In genomic region chr13:107138987-107139386, GRCh38 we compare ENCODE assay signal across 15 cellular contexts.
DNase-seq lines count a peak whose midpoint lies in the region; ATAC-seq and TF ChIP-seq lines count a peak whose summit lies in the region.
"Had no signal": no experiment of that assay in that cellular context is flagged by ENCODE, and none has a peak within 500 bp of the region (broad histone marks: within the 10 kb centered on the region; RNA-seq: fewer than 3 reads in every experiment).

No MANE protein-coding gene starts in this region.

- intact Hi-C loops in heart right ventricle (cut with DNase I), result loop anchor here in 2 of 10 donors (5.0 to 10.0 kb wide), 2 partner anchors 222 to 444 kb away; no protein-coding TSS in a partner anchor
- intact Hi-C loops in sciatic nerve (cut with DNase I), result no loop called here

- peaks cover 0 to 35% (median 18%) of the 10 kb centered on the region in 9 donors for H3K4me1 ChIP-seq in heart right ventricle
- H3K4me1 ChIP-seq: BLaER1 treated with 17β-estradiol and CSF1 and Interleukin-3, amounts not matched to agents 10 nM and 100 nM had no signal

- no peak overlapping the region for H3K4me3 ChIP-seq in heart right ventricle
- H3K4me3 ChIP-seq: BLaER1 treated with 17β-estradiol and CSF1 and Interleukin-3, amounts not matched to agents 10 nM and 100 nM had no signal

- H3K36me3 ChIP-seq in heart right ventricle, result no peaks in the 10 kb centered on the region
- H3K36me3 ChIP-seq: BLaER1 treated with 17β-estradiol and CSF1 and Interleukin-3, amounts not matched to agents 10 nM and 100 nM had no signal

- DNase-seq in NCI-H2029 treated with DMSO at 0.1 percent for 48 hours (lab: John Stamatoyannopoulos, UW) (peak; percentile 9), NCI-H2029 (lab: John Stamatoyannopoulos, UW) (no peak), astrocyte of the hippocampus (ENCODE audit: low read depth, low spot score) (peak; percentile 35), heart right ventricle (peak in 1 of 2 donors; percentile 6), sciatic nerve (ENCODE audit: low spot score) (no peak), NCI-H748 (lab: John Stamatoyannopoulos, UW; ENCODE audit: unreplicated experiment) (no peak), D341Med (ENCODE audit: low spot score) (no peak)
- DNase-seq: CD8-positive, alpha-beta memory T cell; KG1; NCI-H226; NCI-H526 treated with DMSO at 0.1 percent for 48 hours; RPMI8226 had no signal

- H3K27ac ChIP-seq in heart right ventricle, result peak overlapping the region in 4 of 10 donors; percentile 41 to 56 (median 48)
- H3K27ac ChIP-seq: BLaER1 treated with 17β-estradiol and CSF1 and Interleukin-3, amounts not matched to agents 10 nM and 100 nM had no signal

- H3K27me3 ChIP-seq in heart right ventricle, result no peaks in the 10 kb centered on the region
- H3K27me3 ChIP-seq: BLaER1 treated with 17β-estradiol and CSF1 and Interleukin-3, amounts not matched to agents 10 nM and 100 nM had no signal

- ATAC-seq in heart right ventricle (peak; percentile 55 to 96 (median 76)), sciatic nerve (peak; percentile 96), HG03196 (IDR thresholded peaks at IDR 0.05; ENCODE audit: unreplicated experiment) (no peak)
- ATAC-seq: HepG2 had no signal

- no peaks in the 10 kb centered on the region for H3K9me3 ChIP-seq in heart right ventricle
- H3K9me3 ChIP-seq: BLaER1 treated with 17β-estradiol and CSF1 and Interleukin-3, amounts not matched to agents 10 nM and 100 nM had no signal

- WGBS in heart right ventricle, 2 donors, result 27 to 32% methylated on average over 1 of the region's 1 CpG

- no peak for TF ChIP-seq CTCF in heart right ventricle (IDR thresholded peaks at IDR 0.05)

Comparison
In these comparisons a context has a peak if more than half of its experiments do, and no peak if none do; other contexts are left out.
1. DNase-seq: peak in NCI-H2029 treated with DMSO at 0.1 percent for 48 hours (single experiment) and astrocyte of the hippocampus (single experiment); none in NCI-H2029 (single experiment), sciatic nerve (single experiment), NCI-H748 (single experiment) and D341Med (single experiment).